Comparison of ENCODE assay signal across 21 cellular contexts in genomic region chr17:44850612-44851011, GRCh38. TPM values are rescaled to one million over a fixed set of nuclear protein-coding genes. Genes with fewer than 3 reads are reported as not detected.
A peak's percentile ranks its signal among the peaks of the same experiment; 100 is the strongest.
DNase-seq lines count a peak whose midpoint lies in the region; ATAC-seq and TF ChIP-seq lines count a peak whose summit lies in the region.
"Had no signal": no experiment of that assay in that cellular context is flagged by ENCODE, and none has a peak within 500 bp of the region (broad histone marks: within the 10 kb centered on the region; RNA-seq: fewer than 3 reads in every experiment).

No MANE protein-coding gene starts in this region.

- no peak overlapping the region for H2AK5ac ChIP-seq in mesendoderm (ENCODE audit: low read length)

- H3K27me3 ChIP-seq in mesendoderm (ENCODE audit: insufficient read depth, low read length, poor library complexity) = no peaks in the 10 kb centered on the region
- H3K27me3 ChIP-seq: pancreas, sigmoid colon, tibial artery had no signal

- H3K4ac ChIP-seq in mesendoderm (ENCODE audit: low read depth, low read length) = no peak overlapping the region

- H3K79me2 ChIP-seq in mesendoderm (ENCODE audit: control insufficient read depth, insufficient read depth, low read length) = no peaks in the 10 kb centered on the region

- no peak overlapping the region for H2BK5ac ChIP-seq in mesendoderm (ENCODE audit: low read length)

- H3K36me3 Mint-ChIP-seq in activated CD8-positive, alpha-beta T cell treated with anti-CD3 and anti-CD28 coated beads, Interleukin-2, amount 10 ng/mL, durations not matched to agents 7 days and 5 days (ENCODE audit: low read depth) = peaks cover 43% of the 10 kb centered on the region
- H3K36me3 Mint-ChIP-seq in activated CD8-positive, alpha-beta T cell treated with anti-CD3 and anti-CD28 coated beads for 36 hours (ENCODE audit: low read depth) = peaks cover 33% of the 10 kb centered on the region
- H3K36me3 Mint-ChIP-seq in stimulated activated naive B cell treated with anti-CD40 and anti-IgM and Interleukin-4, amounts not matched to agents 10 μg/mL and 1 μg/mL and 100 μg/mL, for 72 hours = peaks cover 37 to 55% of the 10 kb centered on the region in 2 donors

- no peak overlapping the region for H2BK120ac ChIP-seq in mesendoderm (ENCODE audit: low read depth, low read length)

- intact Hi-C loops in activated CD8-positive, alpha-beta T cell treated with anti-CD3 and anti-CD28 coated beads for 36 hours (cut with micrococcal nuclease) = no loop called here
- intact Hi-C loops in left cardiac atrium (cut with DNase I) = no loop called here

- H3K4me3 Mint-ChIP-seq in activated CD8-positive, alpha-beta T cell treated with anti-CD3 and anti-CD28 coated beads, Interleukin-2, amount 10 ng/mL, durations not matched to agents 7 days and 5 days = no peak overlapping the region
- no peak overlapping the region for H3K4me3 Mint-ChIP-seq in activated CD8-positive, alpha-beta T cell treated with anti-CD3 and anti-CD28 coated beads for 36 hours
- H3K4me3 Mint-ChIP-seq in stimulated activated naive B cell treated with anti-CD40 and anti-IgM and Interleukin-4, amounts not matched to agents 10 μg/mL and 1 μg/mL and 100 μg/mL, for 72 hours = no peak overlapping the region
- H3K4me3 Mint-ChIP-seq: activated naive CD8-positive, alpha-beta T cell treated with anti-CD3 and anti-CD28 coated beads, Interleukin-2, amount 50 U/mL, for 24 hours; activated T-helper 1 cell treated with anti-CD3 and anti-CD28 coated beads, Interleukin-12 subunit alpha, Interleukin-12 subunit beta, Interleukin-2, Interleukin-4 antibody, amounts not matched to agents 30 ng/mL and 10 ng/mL and 1 ng/mL, durations not matched to agents 14 hours and 24 hours and 36 hours; naive thymus-derived CD4-positive, alpha-beta T cell had no signal

- POLR2A ChIA-PET in activated CD8-positive, alpha-beta T cell treated with anti-CD3 and anti-CD28 coated beads, Interleukin-2, amount 10 ng/mL, durations not matched to agents 7 days and 5 days (lab: Charles Lee) = no interaction called here
- POLR2A ChIA-PET in activated CD8-positive, alpha-beta T cell treated with anti-CD3 and anti-CD28 coated beads for 36 hours (lab: Charles Lee) = no interaction called here

- H3K27ac Mint-ChIP-seq in activated CD8-positive, alpha-beta T cell treated with anti-CD3 and anti-CD28 coated beads, Interleukin-2, amount 10 ng/mL, durations not matched to agents 7 days and 5 days = peak overlapping the region; percentile 29
- no peak overlapping the region for H3K27ac Mint-ChIP-seq in activated CD8-positive, alpha-beta T cell treated with anti-CD3 and anti-CD28 coated beads for 36 hours
- H3K27ac Mint-ChIP-seq in stimulated activated naive B cell treated with anti-CD40 and anti-IgM and Interleukin-4, amounts not matched to agents 10 μg/mL and 1 μg/mL and 100 μg/mL, for 72 hours = peak overlapping the region; percentile 86
- H3K27ac Mint-ChIP-seq: activated naive CD8-positive, alpha-beta T cell treated with anti-CD3 and anti-CD28 coated beads, Interleukin-2, amount 50 U/mL, for 24 hours; activated T-helper 1 cell treated with anti-CD3 and anti-CD28 coated beads, Interleukin-12 subunit alpha, Interleukin-12 subunit beta, Interleukin-2, Interleukin-4 antibody, amounts not matched to agents 30 ng/mL and 10 ng/mL and 1 ng/mL, durations not matched to agents 14 hours and 24 hours and 36 hours had no signal

- H3K56ac ChIP-seq in mesendoderm (ENCODE audit: low read length) = no peak overlapping the region

- no CpG with 5 or more reads among the region's 5 CpGs for WGBS in mesendoderm (ENCODE audit: extremely low coverage, insufficient coverage, low lambda C conversion rate)

- H4K8ac ChIP-seq in mesendoderm (ENCODE audit: low read depth, low read length) = no peak overlapping the region

- H3K4me2 ChIP-seq in mesendoderm (ENCODE audit: low read length) = no peak overlapping the region

- CTCF ChIA-PET in activated CD8-positive, alpha-beta T cell treated with anti-CD3 and anti-CD28 coated beads, Interleukin-2, amount 10 ng/mL, durations not matched to agents 7 days and 5 days (lab: Charles Lee) = no interaction called here
- CTCF ChIA-PET in activated CD8-positive, alpha-beta T cell treated with anti-CD3 and anti-CD28 coated beads for 36 hours (lab: Charles Lee) = interaction anchor here (0.7 to 1.0 kb wide), 3 partner anchors 24 to 76 kb away, joined by 3 read pairs; no protein-coding TSS in a partner anchor

- no peak overlapping the region for H3K18ac ChIP-seq in mesendoderm (ENCODE audit: low read length)

- TF ChIP-seq CTCF in activated CD8-positive, alpha-beta T cell treated with anti-CD3 and anti-CD28 coated beads for 36 hours (IDR thresholded peaks at IDR 0.05) = no peak

- H3K4me1 Mint-ChIP-seq in activated CD8-positive, alpha-beta T cell treated with anti-CD3 and anti-CD28 coated beads, Interleukin-2, amount 10 ng/mL, durations not matched to agents 7 days and 5 days (ENCODE audit: low read depth) = no peaks in the 10 kb centered on the region
- no peaks in the 10 kb centered on the region for H3K4me1 Mint-ChIP-seq in activated CD8-positive, alpha-beta T cell treated with anti-CD3 and anti-CD28 coated beads for 36 hours (ENCODE audit: low read depth)
- peaks cover 14% of the 10 kb centered on the region in 2 donors for H3K4me1 Mint-ChIP-seq in stimulated activated naive B cell treated with anti-CD40 and anti-IgM and Interleukin-4, amounts not matched to agents 10 μg/mL and 1 μg/mL and 100 μg/mL, for 72 hours
- H3K4me1 Mint-ChIP-seq: activated naive CD8-positive, alpha-beta T cell treated with anti-CD3 and anti-CD28 coated beads, Interleukin-2, amount 50 U/mL, for 24 hours had no signal

- no peak overlapping the region for H3K27ac ChIP-seq in mesendoderm (ENCODE audit: low read depth, low read length)
- H3K27ac ChIP-seq: lower lobe of right lung, pancreas, tibial artery had no signal

- H3K4me1 ChIP-seq in mesendoderm (ENCODE audit: control insufficient read depth, low read depth, low read length) = no peaks in the 10 kb centered on the region
- H3K4me1 ChIP-seq: lower lobe of right lung, pancreas, sigmoid colon, tibial artery had no signal

- DNase-seq in activated CD8-positive, alpha-beta T cell treated with anti-CD3 and anti-CD28 coated beads, Interleukin-2, amount 10 ng/mL, durations not matched to agents 7 days and 5 days = no peak
- DNase-seq in activated CD8-positive, alpha-beta T cell treated with anti-CD3 and anti-CD28 coated beads for 36 hours = no peak
- peak; percentile 52 for DNase-seq in NCI-H1436 treated with DMSO at 0.1 percent for 48 hours (lab: John Stamatoyannopoulos, UW)
- peak; percentile 34 for DNase-seq in left cardiac atrium
- no peak for DNase-seq in stimulated activated naive B cell treated with anti-CD40 and anti-IgM and Interleukin-4, amounts not matched to agents 10 μg/mL and 1 μg/mL and 100 μg/mL, for 72 hours
- no peak for DNase-seq in GM03348 (ENCODE audit: low spot score)
- no peak for DNase-seq in mesendoderm
- DNase-seq: activated CD4-positive, CD25-positive, alpha-beta regulatory T cell treated with anti-CD3 and anti-CD28 coated beads, Interleukin-2, amount 50 U/mL, for 72 hours; activated naive CD8-positive, alpha-beta T cell treated with anti-CD3 and anti-CD28 coated beads, Interleukin-2, amount 50 U/mL, for 24 hours; C1 segment of cervical spinal cord; cortex of kidney; DMS153; GDM1; lower lobe of right lung; naive thymus-derived CD4-positive, alpha-beta T cell; pancreas; SHP77; sigmoid colon; tibial artery had no signal

- H3K36me3 ChIP-seq in mesendoderm (ENCODE audit: control insufficient read depth, insufficient read depth, low read length) = peaks cover 15% of the 10 kb centered on the region

- H2BK15ac ChIP-seq in mesendoderm (replicated peaks; ENCODE audit: low read depth) = no peak overlapping the region

- no peak overlapping the region for H3K4me3 ChIP-seq in mesendoderm (ENCODE audit: low read length)
- H3K4me3 ChIP-seq: lower lobe of right lung, pancreas, sigmoid colon, tibial artery had no signal

- no peaks in the 10 kb centered on the region for H3K9me3 Mint-ChIP-seq in activated CD8-positive, alpha-beta T cell treated with anti-CD3 and anti-CD28 coated beads, Interleukin-2, amount 10 ng/mL, durations not matched to agents 7 days and 5 days (ENCODE audit: insufficient read depth)
- H3K9me3 Mint-ChIP-seq in activated CD8-positive, alpha-beta T cell treated with anti-CD3 and anti-CD28 coated beads for 36 hours = no peaks in the 10 kb centered on the region
- no peaks in the 10 kb centered on the region for H3K9me3 Mint-ChIP-seq in stimulated activated naive B cell treated with anti-CD40 and anti-IgM and Interleukin-4, amounts not matched to agents 10 μg/mL and 1 μg/mL and 100 μg/mL, for 72 hours
- H3K9me3 Mint-ChIP-seq: activated naive CD8-positive, alpha-beta T cell treated with anti-CD3 and anti-CD28 coated beads, Interleukin-2, amount 50 U/mL, for 24 hours; activated T-helper 1 cell treated with anti-CD3 and anti-CD28 coated beads, Interleukin-12 subunit alpha, Interleukin-12 subunit beta, Interleukin-2, Interleukin-4 antibody, amounts not matched to agents 30 ng/mL and 10 ng/mL and 1 ng/mL, durations not matched to agents 14 hours and 24 hours and 36 hours; naive thymus-derived CD4-positive, alpha-beta T cell had no signal

- no peak overlapping the region for H3K23ac ChIP-seq in mesendoderm (ENCODE audit: low read length)

- no peaks in the 10 kb centered on the region for H3K79me1 ChIP-seq in mesendoderm (ENCODE audit: low read length)

- no peak for ATAC-seq in activated CD8-positive, alpha-beta T cell treated with anti-CD3 and anti-CD28 coated beads, Interleukin-2, amount 10 ng/mL, durations not matched to agents 7 days and 5 days
- ATAC-seq in activated CD8-positive, alpha-beta T cell treated with anti-CD3 and anti-CD28 coated beads for 36 hours = no peak
- ATAC-seq in left cardiac atrium = peak in 1 of 2 donors; percentile 44
- peak in 1 of 2 donors; percentile 16 for ATAC-seq in stimulated activated naive B cell treated with anti-CD40 and anti-IgM and Interleukin-4, amounts not matched to agents 10 μg/mL and 1 μg/mL and 100 μg/mL, for 72 hours (replicated peaks)
- no peak for ATAC-seq in GM18861 (IDR thresholded peaks at IDR 0.05; ENCODE audit: unreplicated experiment)
- ATAC-seq: activated naive CD8-positive, alpha-beta T cell treated with anti-CD3 and anti-CD28 coated beads, Interleukin-2, amount 50 U/mL, for 24 hours; lower lobe of right lung; naive thymus-derived CD4-positive, alpha-beta T cell had no signal

- H3K9ac ChIP-seq in mesendoderm (ENCODE audit: low read length) = no peak overlapping the region

- H4K5ac ChIP-seq in mesendoderm (ENCODE audit: low read length) = no peak overlapping the region

- H3K27me3 Mint-ChIP-seq in activated CD8-positive, alpha-beta T cell treated with anti-CD3 and anti-CD28 coated beads, Interleukin-2, amount 10 ng/mL, durations not matched to agents 7 days and 5 days (ENCODE audit: low read depth) = no peaks in the 10 kb centered on the region
- no peaks in the 10 kb centered on the region for H3K27me3 Mint-ChIP-seq in activated CD8-positive, alpha-beta T cell treated with anti-CD3 and anti-CD28 coated beads for 36 hours
- H3K27me3 Mint-ChIP-seq in stimulated activated naive B cell treated with anti-CD40 and anti-IgM and Interleukin-4, amounts not matched to agents 10 μg/mL and 1 μg/mL and 100 μg/mL, for 72 hours = no peaks in the 10 kb centered on the region
- H3K27me3 Mint-ChIP-seq: activated naive CD8-positive, alpha-beta T cell treated with anti-CD3 and anti-CD28 coated beads, Interleukin-2, amount 50 U/mL, for 24 hours; naive thymus-derived CD4-positive, alpha-beta T cell had no signal

RNA-seq across cellular contexts. Expression of gene HIGD1B, which starts 2.9 kb away (rescaled TPM):
- total RNA-seq in activated CD8-positive, alpha-beta T cell treated with anti-CD3 and anti-CD28 coated beads, Interleukin-2, amount 10 ng/mL, durations not matched to agents 7 days and 5 days = not detected
- total RNA-seq in activated CD8-positive, alpha-beta T cell treated with anti-CD3 and anti-CD28 coated beads for 36 hours = not detected
- total RNA-seq in left cardiac atrium = 10 to 100 TPM; 11.6 to 14.1 TPM
- polyA plus RNA-seq in mesendoderm (2013, experiment 1 of 2) = not detected
- polyA plus RNA-seq in mesendoderm (2013, experiment 2 of 2) = not detected
- total RNA-seq: activated T-helper 1 cell treated with anti-CD3 and anti-CD28 coated beads, Interleukin-12 subunit alpha, Interleukin-12 subunit beta, Interleukin-2, Interleukin-4 antibody, amounts not matched to agents 30 ng/mL and 10 ng/mL and 1 ng/mL, durations not matched to agents 14 hours and 24 hours and 36 hours; naive thymus-derived CD4-positive, alpha-beta T cell had no signal
- polyA plus RNA-seq: naive thymus-derived CD4-positive, alpha-beta T cell had no signal

RNA-seq across cellular contexts. Expression of gene GJC1, which starts 20.5 kb away (rescaled TPM):
- total RNA-seq in activated CD8-positive, alpha-beta T cell treated with anti-CD3 and anti-CD28 coated beads, Interleukin-2, amount 10 ng/mL, durations not matched to agents 7 days and 5 days = 1 to 10 TPM; 1.6 to 2.2 TPM
- 1 to 10 TPM; 5.6 TPM for total RNA-seq in activated CD8-positive, alpha-beta T cell treated with anti-CD3 and anti-CD28 coated beads for 36 hours
- total RNA-seq in left cardiac atrium = 10 to 100 TPM; 28.5 to 38.5 TPM
- 35.4 TPM for polyA plus RNA-seq in mesendoderm (2013, experiment 1 of 2)
- polyA plus RNA-seq in mesendoderm (2013, experiment 2 of 2) = 36.0 TPM
- polyA plus RNA-seq: naive thymus-derived CD4-positive, alpha-beta T cell had no signal

RNA-seq across cellular contexts. Expression of gene EFTUD2, which starts 48.6 kb away (rescaled TPM):
- 100 to 1,000 TPM; 148 to 156 TPM for total RNA-seq in activated CD8-positive, alpha-beta T cell treated with anti-CD3 and anti-CD28 coated beads, Interleukin-2, amount 10 ng/mL, durations not matched to agents 7 days and 5 days
- 100 to 1,000 TPM; 207 to 208 TPM for total RNA-seq in activated CD8-positive, alpha-beta T cell treated with anti-CD3 and anti-CD28 coated beads for 36 hours
- 10 to 100 TPM; 59.0 to 66.1 TPM for total RNA-seq in left cardiac atrium
- 95.7 TPM for polyA plus RNA-seq in mesendoderm (2013, experiment 1 of 2)
- 98.4 TPM for polyA plus RNA-seq in mesendoderm (2013, experiment 2 of 2)

Comparison
In these comparisons a context has a peak if more than half of its experiments do, and no peak if none do; other contexts are left out.
1. DNase-seq: peak in NCI-H1436 treated with DMSO at 0.1 percent for 48 hours (single experiment) and left cardiac atrium (single experiment); none in activated CD8-positive, alpha-beta T cell treated with anti-CD3 and anti-CD28 coated beads, Interleukin-2, amount 10 ng/mL, durations not matched to agents 7 days and 5 days (single experiment), activated CD8-positive, alpha-beta T cell treated with anti-CD3 and anti-CD28 coated beads for 36 hours (single experiment), stimulated activated naive B cell treated with anti-CD40 and anti-IgM and Interleukin-4, amounts not matched to agents 10 μg/mL and 1 μg/mL and 100 μg/mL, for 72 hours (single experiment), GM03348 (single experiment) and mesendoderm (single experiment).
2. RNA of gene HIGD1B, which starts 2.9 kb away (total RNA-seq): 11.6 to 14.1 TPM in left cardiac atrium; not detected in activated CD8-positive, alpha-beta T cell treated with anti-CD3 and anti-CD28 coated beads, Interleukin-2, amount 10 ng/mL, durations not matched to agents 7 days and 5 days and not detected in activated CD8-positive, alpha-beta T cell treated with anti-CD3 and anti-CD28 coated beads for 36 hours; every median in the first group is over 10 times any median in the second.
3. RNA of gene GJC1, which starts 20.5 kb away (total RNA-seq): 28.5 to 38.5 TPM in left cardiac atrium; 5.6 TPM in activated CD8-positive, alpha-beta T cell treated with anti-CD3 and anti-CD28 coated beads for 36 hours and 1.6 to 2.2 TPM in activated CD8-positive, alpha-beta T cell treated with anti-CD3 and anti-CD28 coated beads, Interleukin-2, amount 10 ng/mL, durations not matched to agents 7 days and 5 days; every median in the first group is over 4 times any median in the second.